8 cellular contexts compared by ENCODE assay signal in genomic region chr13:113489549-113490495, GRCh38. TPM values are rescaled to one million over a fixed set of nuclear protein-coding genes. Genes with fewer than 3 reads are reported as not detected.
DNase-seq lines count a peak whose midpoint lies in the region; ATAC-seq and TF ChIP-seq lines count a peak whose summit lies in the region.

No MANE protein-coding gene starts in this region.

- DNase-seq in NCI-H69 (lab: John Stamatoyannopoulos, UW) (peak; percentile 90), foreskin keratinocyte (peak in 1 of 2 donors; percentile 37), osteoblast (ENCODE audit: insufficient read length, low spot score, missing footprints) (peak; percentile 91), uterus (peak in 1 of 2 donors; percentile 46)
- DNase-seq in activated T-cell treated with anti-CD3 and anti-CD28 coated beads, Interleukin-2, amount 50 U/mL, for 48 hours: peak; percentile 60 to 64

- H3K27me3 ChIP-seq in foreskin keratinocyte (no peaks in the 10 kb centered on the region), osteoblast (ENCODE audit: insufficient read depth, low read length) (no peaks in the 10 kb centered on the region), uterus (no peaks in the 10 kb centered on the region)

- H3K79me2 ChIP-seq in osteoblast (ENCODE audit: insufficient read depth, low read length): peaks cover 83% of the 10 kb centered on the region

- ATAC-seq in GM18520 (IDR thresholded peaks at IDR 0.05; ENCODE audit: unreplicated experiment) (peak; percentile 1), HG03045 (IDR thresholded peaks at IDR 0.05; ENCODE audit: unreplicated experiment) (peak; percentile 28), foreskin keratinocyte (peak; percentile 15)

- intact Hi-C loops in uterus (cut with DNase I; ENCODE audit: low total_unique reads): no loop called here

- H2AFZ ChIP-seq in osteoblast (ENCODE audit: low read length): peak overlapping the region; percentile 68

- H3K4me2 ChIP-seq in osteoblast (ENCODE audit: insufficient read depth, low read length): peak overlapping the region; percentile 99

- H3K4me1 ChIP-seq in foreskin keratinocyte (peaks cover 14% of the 10 kb centered on the region), osteoblast (ENCODE audit: insufficient read depth, low read length) (peaks cover 43% of the 10 kb centered on the region), uterus (peaks cover 0 to 4% of the 10 kb centered on the region in 2 donors)

- TF ChIP-seq POLR2A in uterus (IDR thresholded peaks at IDR 0.05): no peak

- H3K27ac ChIP-seq in 22Rv1 (peak overlapping the region; percentile 84), foreskin keratinocyte (peak overlapping the region; percentile 83), osteoblast (ENCODE audit: low read depth, low read length) (peak overlapping the region; percentile 75), uterus (peak overlapping the region; percentile 70 to 95)

- H3K9me3 ChIP-seq in osteoblast (ENCODE audit: low read depth, low read length) (no peaks in the 10 kb centered on the region), uterus (no peaks in the 10 kb centered on the region)

- TF ChIP-seq CTCF in 22Rv1 (IDR thresholded peaks at IDR 0.05) (no peak), foreskin keratinocyte (conservative IDR thresholded peaks at IDR 0.05) (no peak), osteoblast (IDR thresholded peaks at IDR 0.05; ENCODE audit: extremely low read depth, low read depth, low read length) (no peak), uterus (IDR thresholded peaks at IDR 0.05) (no peak)

- peaks cover 41% of the 10 kb centered on the region for H4K20me1 ChIP-seq in osteoblast (ENCODE audit: insufficient read depth, low read length)

- H3K4me3 ChIP-seq in osteoblast (ENCODE audit: insufficient read depth, low read length): peak overlapping the region; percentile 83
- peak overlapping the region; percentile 61 to 81 for H3K4me3 ChIP-seq in uterus

- H3K36me3 ChIP-seq in osteoblast (ENCODE audit: insufficient read depth, low read length) (peaks cover 10% of the 10 kb centered on the region), uterus (no peaks in the 10 kb centered on the region)

RNA-seq across cellular contexts. Expression of gene DCUN1D2, which starts 0.7 kb away (rescaled TPM):
- 5.4 and 6.4 TPM in 2 replicates for total RNA-seq in foreskin keratinocyte
- 3.8 and 4.0 TPM in 2 replicates for polyA plus RNA-seq in foreskin keratinocyte
- 12.1 and 14.8 TPM in 2 replicates for total RNA-seq in osteoblast
- total RNA-seq in uterus: 10 to 100 TPM in 3 of 4 donors, 1 to 10 TPM in 1; 7.7 to 68.2 (median 29.3) TPM

RNA-seq across cellular contexts. Expression of gene ADPRHL1, which starts 36.5 kb away (rescaled TPM):
- total RNA-seq in foreskin keratinocyte (0.74 and 1.0 TPM in 2 replicates), osteoblast (3.8 and 5.1 TPM in 2 replicates), uterus (1 to 10 TPM in 2 of 4 donors, not detected in 2; 1.6 to 3.3 TPM)
- polyA plus RNA-seq in foreskin keratinocyte: 0.52 and 0.72 TPM in 2 replicates
